Comparison of ENCODE assay signal across 20 cellular contexts in the genomic region with DNA sequence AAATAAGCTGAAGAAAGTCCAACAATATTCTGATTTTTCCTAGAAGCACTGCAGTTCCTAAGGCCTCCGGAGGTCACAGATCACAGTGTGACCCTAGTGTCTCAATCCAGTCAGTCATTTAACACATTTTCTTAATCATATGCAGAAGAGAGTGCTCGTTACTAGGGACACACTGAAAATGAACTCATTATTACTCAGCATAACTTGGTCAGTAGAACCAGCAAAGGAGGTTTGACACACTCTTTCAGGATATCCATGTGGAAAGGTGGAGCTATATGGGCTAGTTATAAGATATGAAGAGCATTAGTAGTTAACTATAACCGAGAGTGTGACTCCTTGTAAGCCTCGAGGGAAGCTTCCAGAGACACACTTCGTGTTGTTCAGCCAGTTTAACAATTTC. TPM values are rescaled to one million over a fixed set of nuclear protein-coding genes. Genes with fewer than 3 reads are reported as not detected.
DNase-seq lines count a peak whose midpoint lies in the region; ATAC-seq, FAIRE-seq and TF ChIP-seq lines count a peak whose summit lies in the region.
"Had no signal": no experiment of that assay in that cellular context is flagged by ENCODE, and none has a peak within 500 bp of the region (broad histone marks: within the 10 kb centered on the region; RNA-seq: fewer than 3 reads in every experiment).

No MANE protein-coding gene starts in this region.

- 48 to 53% methylated on average over 5 of the region's 5 CpGs for WGBS in esophagus, 2 donors
- WGBS in prostate gland: 66% methylated on average over 5 of the region's 5 CpGs

- H3K27ac ChIP-seq in esophagus (ENCODE audit: low read depth in 2 of 2, low read length in 1 of 2) (peak overlapping the region; percentile 31 to 61), prostate gland (no peak overlapping the region)
- H3K27ac ChIP-seq: RWPE1 had no signal

- no peak overlapping the region for H3K4me3 ChIP-seq in esophagus (ENCODE audit: low read depth in 1 of 2, low read length in 2 of 2)
- H3K4me3 ChIP-seq in prostate gland: no peak overlapping the region

- intact Hi-C loops in prostate gland (cut with DNase I): loop anchor here (5.0 to 10.0 kb wide), 3 partner anchors 150 to 758 kb away; no protein-coding TSS in a partner anchor
- intact Hi-C loops in activated naive CD4-positive, alpha-beta T cell treated with anti-CD3 and anti-CD28 coated beads for 36 hours (cut with micrococcal nuclease): loop anchor here (10.0 kb wide), 1 partner anchor 900 kb away; no protein-coding TSS in a partner anchor

- peak overlapping the region in 1 of 3 experiments; percentile 6 for H3K27ac Mint-ChIP-seq in nephron
- no peak overlapping the region for H3K27ac Mint-ChIP-seq in activated naive CD4-positive, alpha-beta T cell treated with anti-CD3 and anti-CD28 coated beads for 36 hours
- H3K27ac Mint-ChIP-seq: mesothelial cell of epicardium had no signal

- TF ChIP-seq POLR2A in prostate gland (IDR thresholded peaks at IDR 0.05): no peak

- no peaks in the 10 kb centered on the region for H3K9me3 Mint-ChIP-seq in nephron
- no peaks in the 10 kb centered on the region for H3K9me3 Mint-ChIP-seq in activated naive CD4-positive, alpha-beta T cell treated with anti-CD3 and anti-CD28 coated beads for 36 hours
- H3K9me3 Mint-ChIP-seq: mesothelial cell of epicardium had no signal

- no peaks in the 10 kb centered on the region for H3K36me3 Mint-ChIP-seq in nephron (ENCODE audit: low read depth)
- no peaks in the 10 kb centered on the region for H3K36me3 Mint-ChIP-seq in activated naive CD4-positive, alpha-beta T cell treated with anti-CD3 and anti-CD28 coated beads for 36 hours (ENCODE audit: low read depth)
- H3K36me3 Mint-ChIP-seq: mesothelial cell of epicardium had no signal

- CTCF ChIA-PET in activated naive CD4-positive, alpha-beta T cell treated with anti-CD3 and anti-CD28 coated beads for 36 hours (lab: Charles Lee): no interaction called here

- H3K36me3 ChIP-seq in esophagus (ENCODE audit: control insufficient read depth in 2 of 2, insufficient read depth in 2 of 2, low read length in 1 of 2) (no peaks in the 10 kb centered on the region), prostate gland (no peaks in the 10 kb centered on the region)

- peak; percentile 91 for FAIRE-seq in RCC 7860 (lab: Jason Lieb, UNC)
- FAIRE-seq: kidney, TTC549 had no signal

- DNase-seq in CD1c-positive myeloid dendritic cell (ENCODE audit: extremely low spot score) (peak; percentile 61), RCC 7860 (ENCODE audit: low spot score) (peak; percentile 84), SKM-1 treated with dmso at 0.1 percent for 144 hours (lab: John Stamatoyannopoulos, UW; ENCODE audit: unreplicated experiment) (no peak), prostate gland (ENCODE audit: low spot score) (no peak)
- no peak for DNase-seq in activated naive CD4-positive, alpha-beta T cell treated with anti-CD3 and anti-CD28 coated beads for 36 hours
- DNase-seq: activated CD4-positive, alpha-beta T cell treated with anti-CD3 and anti-CD28 coated beads for 48 hours; activated effector memory CD4-positive, alpha-beta T cell treated with Interleukin-2 at 50 U/mL for 16 hours; amniotic stem cell; central memory CD4-positive, alpha-beta T cell; effector CD4-positive, alpha-beta T cell; hypothalamus; kidney; NCI-H2029; NK-92 treated with Interleukin-12 subunit alpha and Interleukin-12 subunit beta, amount 100 ng/mL, for 24 hours had no signal

- peak overlapping the region in 2 of 3 experiments; percentile 2 to 20 for H3K4me3 Mint-ChIP-seq in nephron
- H3K4me3 Mint-ChIP-seq in activated naive CD4-positive, alpha-beta T cell treated with anti-CD3 and anti-CD28 coated beads for 36 hours: no peak overlapping the region
- H3K4me3 Mint-ChIP-seq: mesothelial cell of epicardium had no signal

- peaks cover 73% of the 10 kb centered on the region for H3K4me1 Mint-ChIP-seq in nephron
- peaks cover 26% of the 10 kb centered on the region for H3K4me1 Mint-ChIP-seq in activated naive CD4-positive, alpha-beta T cell treated with anti-CD3 and anti-CD28 coated beads for 36 hours (ENCODE audit: low read depth)

- no peak for ATAC-seq in GM18873 (IDR thresholded peaks at IDR 0.05; ENCODE audit: low FRiP score, unreplicated experiment)

- H3K27me3 Mint-ChIP-seq in nephron (ENCODE audit: low read depth): peaks cover 5% of the 10 kb centered on the region
- H3K27me3 Mint-ChIP-seq in activated naive CD4-positive, alpha-beta T cell treated with anti-CD3 and anti-CD28 coated beads for 36 hours (ENCODE audit: low read depth): peaks cover 13% of the 10 kb centered on the region

- H3K4me1 ChIP-seq in esophagus (ENCODE audit: control insufficient read depth in 2 of 2, insufficient read depth in 2 of 2, low read length in 1 of 2) (peaks cover 0 to 8% of the 10 kb centered on the region in 2 donors), prostate gland (replicated peaks) (no peaks in the 10 kb centered on the region)

- H3K27me3 ChIP-seq in esophagus (ENCODE audit: control insufficient read depth in 1 of 2, insufficient read depth in 2 of 2, low read length in 2 of 2) (no peaks in the 10 kb centered on the region), prostate gland (replicated peaks; ENCODE audit: insufficient read depth) (no peaks in the 10 kb centered on the region)

- H3K9me3 ChIP-seq in esophagus (ENCODE audit: control insufficient read depth in 2 of 2, insufficient read depth in 1 of 2, low read depth in 1 of 2, low read length in 1 of 2) (no peaks in the 10 kb centered on the region), prostate gland (no peaks in the 10 kb centered on the region)

- TF ChIP-seq CTCF in nephron (IDR thresholded peaks at IDR 0.05; ENCODE audit: unreplicated experiment in 3 of 3) (no peak), prostate gland (IDR thresholded peaks at IDR 0.05) (no peak)

RNA-seq across cellular contexts. Expression of a gene that starts 5.0 kb away (rescaled TPM):
- polyA plus RNA-seq in esophagus: 10 to 100 TPM; 11.2 to 16.5 TPM
- total RNA-seq in prostate gland: 10 to 100 TPM in 1 of 2 donors, 1 to 10 TPM in 1; 8.1 to 31.5 TPM
- 1 to 10 TPM; 2.1 to 2.6 TPM for total RNA-seq in activated naive CD4-positive, alpha-beta T cell treated with anti-CD3 and anti-CD28 coated beads for 36 hours

Comparison
In these comparisons a context has a peak if more than half of its experiments do, and no peak if none do; other contexts are left out.
1. DNase-seq: peak in CD1c-positive myeloid dendritic cell (single experiment) and RCC 7860 (single experiment); none in SKM-1 treated with dmso at 0.1 percent for 144 hours (single experiment), prostate gland (single experiment) and activated naive CD4-positive, alpha-beta T cell treated with anti-CD3 and anti-CD28 coated beads for 36 hours (single experiment).
2. H3K27ac ChIP-seq: peak in esophagus (2 of 2); none in prostate gland (0 of 2).